In genomic region chr7:45943986-45944385, GRCh38 we compare ENCODE assay signal across 23 cellular contexts. TPM values are rescaled to one million over a fixed set of nuclear protein-coding genes. Genes with fewer than 3 reads are reported as not detected.
DNase-seq lines count a peak whose midpoint lies in the region; TF ChIP-seq lines count a peak whose summit lies in the region.
"Had no signal": no experiment of that assay in that cellular context is flagged by ENCODE, and none has a peak within 500 bp of the region (broad histone marks: within the 10 kb centered on the region; RNA-seq: fewer than 3 reads in every experiment).

No MANE protein-coding gene starts in this region.

- no peaks in the 10 kb centered on the region for H3F3A ChIP-seq in smooth muscle cell (ENCODE audit: low read depth)

- H3K4me2 ChIP-seq in smooth muscle cell, result peak overlapping the region; percentile 68

- H3K4me3 ChIP-seq in smooth muscle cell, result no peak overlapping the region
- H3K4me3 ChIP-seq in WERI-Rb-1 (ENCODE audit: low read depth, low read length), result no peak overlapping the region
- H3K4me3 ChIP-seq: SK-N-MC had no signal

- no peaks in the 10 kb centered on the region for H4K20me1 ChIP-seq in smooth muscle cell (ENCODE audit: low read depth)

- H3K79me2 ChIP-seq in smooth muscle cell (ENCODE audit: low read depth), result no peaks in the 10 kb centered on the region

- H3K36me3 ChIP-seq in smooth muscle cell (ENCODE audit: low read depth) (no peaks in the 10 kb centered on the region), WERI-Rb-1 (no peaks in the 10 kb centered on the region)

- WGBS in smooth muscle cell (ENCODE audit: low lambda C conversion rate), result 88% methylated on average over 6 of the region's 6 CpGs

- TF ChIP-seq CTCF in smooth muscle cell (IDR thresholded peaks at IDR 0.05; ENCODE audit: borderline replicate concordance, insufficient read depth, poor library complexity, severe bottlenecking), result no peak
- no peak for TF ChIP-seq CTCF in WERI-Rb-1 (IDR thresholded peaks at IDR 0.05; ENCODE audit: low read depth, low read length)
- TF ChIP-seq CTCF in nephron progenitor cell (IDR thresholded peaks at IDR 0.05), result no peak

- H3K27ac ChIP-seq in smooth muscle cell (ENCODE audit: low read depth), result peak overlapping the region; percentile 28
- H3K27ac ChIP-seq in WERI-Rb-1, result no peak overlapping the region
- H3K27ac ChIP-seq: SK-N-MC had no signal

- peaks cover 3% of the 10 kb centered on the region for H3K27me3 Mint-ChIP-seq in nephron progenitor cell (ENCODE audit: low read depth, poor library complexity)
- H3K27me3 Mint-ChIP-seq: CD4-positive, alpha-beta T cell had no signal

- no peaks in the 10 kb centered on the region for H3K36me3 Mint-ChIP-seq in nephron progenitor cell (ENCODE audit: low read depth)

- H3K9me3 ChIP-seq in smooth muscle cell (replicated peaks; ENCODE audit: low read depth) (no peaks in the 10 kb centered on the region), WERI-Rb-1 (ENCODE audit: severe bottlenecking) (no peaks in the 10 kb centered on the region)

- DNase-seq in Daoy (ENCODE audit: low read depth), result peak; percentile 91
- DNase-seq in M059J (ENCODE audit: low read depth), result peak; percentile 49
- peak; percentile 89 for DNase-seq in fibroblast of peridontal ligament (ENCODE audit: extremely low read depth)
- DNase-seq in smooth muscle cell (lab: John Stamatoyannopoulos, UW; ENCODE audit: unreplicated experiment), result no peak
- DNase-seq in GM19238 (ENCODE audit: insufficient read length, low spot score), result no peak
- no peak for DNase-seq in WERI-Rb-1
- DNase-seq in activated CD4-positive, alpha-beta T cell treated with anti-CD3 and anti-CD28 coated beads for 4 hours, result no peak
- DNase-seq in nephron progenitor cell, result no peak
- DNase-seq: Caco-2; CD4-positive, alpha-beta T cell; GF-D8; GOT3; MM.1S; NCI-H1092 treated with DMSO at 0.1 percent for 48 hours; NCI-H2081; NCI-H2171 treated with DMSO at 0.1 percent for 48 hours; NCI-H446; NK-92 treated with Interleukin-12 subunit alpha and Interleukin-12 subunit beta, amount 100 ng/mL, for 24 hours; SHP77 had no signal

- H3K27me3 ChIP-seq in smooth muscle cell (ENCODE audit: low read depth) (no peaks in the 10 kb centered on the region), WERI-Rb-1 (ENCODE audit: insufficient read depth, low read depth, severe bottlenecking) (peaks cover 5% of the 10 kb centered on the region)

- H3K4me1 ChIP-seq in smooth muscle cell (ENCODE audit: low read depth), result no peaks in the 10 kb centered on the region
- H3K4me1 ChIP-seq: Caco-2 had no signal

- no peak overlapping the region for H3K27ac Mint-ChIP-seq in nephron progenitor cell
- H3K27ac Mint-ChIP-seq: CD4-positive, alpha-beta T cell had no signal

- H3K9ac ChIP-seq in smooth muscle cell (ENCODE audit: low read depth), result no peak overlapping the region

- peaks cover 6% of the 10 kb centered on the region for H3K9me3 Mint-ChIP-seq in nephron progenitor cell

- H3K4me1 Mint-ChIP-seq in nephron progenitor cell, result no peaks in the 10 kb centered on the region

- H2AFZ ChIP-seq in smooth muscle cell (ENCODE audit: low read depth), result no peak overlapping the region

- no peak overlapping the region for H3K4me3 Mint-ChIP-seq in nephron progenitor cell

RNA-seq across cellular contexts. Expression of gene IGFBP3, which starts 22.9 kb away (rescaled TPM):
- total RNA-seq in Daoy (2014; rRNA removed; shearing (Covaris generic)), result 201 and 265 TPM in 2 replicates
- total RNA-seq in M059J (2014; rRNA removed; shearing (Covaris generic)), result 20.1 and 23.3 TPM in 2 replicates
- total RNA-seq in smooth muscle cell, result 4,025 and 5,098 TPM in 2 replicates
- 1,776 and 1,956 TPM in 2 replicates for polyA plus RNA-seq in smooth muscle cell
- total RNA-seq: HepG2, OCI-LY7 had no signal

RNA-seq across cellular contexts. Expression of gene IGFBP1, which starts 55.7 kb away (rescaled TPM):
- total RNA-seq in Daoy (2014; rRNA removed; shearing (Covaris generic)), result 0.57 and 2.6 TPM in 2 replicates
- 0.07 TPM in 1 of 2 replicates, not detected in the other for total RNA-seq in M059J (2014; rRNA removed; shearing (Covaris generic))
- total RNA-seq in smooth muscle cell, result not detected in 2 replicates
- 0.31 TPM in 1 of 2 replicates, not detected in the other for polyA plus RNA-seq in smooth muscle cell
- total RNA-seq: Caco-2; CD4-positive, alpha-beta T cell; OCI-LY7 had no signal
- polyA plus RNA-seq: BJ had no signal

Comparison
In these comparisons a context has a peak if more than half of its experiments do, and no peak if none do; other contexts are left out.
1. DNase-seq: peak in Daoy (single experiment), M059J (single experiment) and fibroblast of peridontal ligament (single experiment); none in smooth muscle cell (single experiment), GM19238 (single experiment), WERI-Rb-1 (single experiment), activated CD4-positive, alpha-beta T cell treated with anti-CD3 and anti-CD28 coated beads for 4 hours (0 of 2) and nephron progenitor cell (single experiment).
2. RNA of gene IGFBP3, which starts 22.9 kb away (total RNA-seq): 4,025 to 5,098 TPM in smooth muscle cell; 201 to 265 TPM in Daoy and 20.1 to 23.3 TPM in M059J; every median in the first group is over 10 times any median in the second.